Comparison of ENCODE assay signal across 16 cellular contexts in genomic region chr9:135136991-135137390, GRCh38. TPM values are rescaled to one million over a fixed set of nuclear protein-coding genes. Genes with fewer than 3 reads are reported as not detected.
DNase-seq lines count a peak whose midpoint lies in the region; TF ChIP-seq lines count a peak whose summit lies in the region.
"Had no signal": no experiment of that assay in that cellular context is flagged by ENCODE, and none has a peak within 500 bp of the region (broad histone marks: within the 10 kb centered on the region; RNA-seq: fewer than 3 reads in every experiment).

No MANE protein-coding gene starts in this region.

- H2BK5ac ChIP-seq in neuronal stem cell (ENCODE audit: low read length): no peak overlapping the region

- 33 to 59% methylated on average over 5 to 9 of the region's 9 CpGs for WGBS in endodermal cell (ENCODE audit: insufficient coverage in 1 of 2, insufficient read length in 1 of 2), 2 experiments
- WGBS in neuronal stem cell (ENCODE audit: extremely low coverage in 2 of 2, insufficient read length in 2 of 2, insufficient replicate concordance in 1 of 2), 2 donors: no CpG with 5 or more reads among the region's 9 CpGs

- H3K14ac ChIP-seq in neuronal stem cell (ENCODE audit: low read length): no peak overlapping the region

- H3K4me2 ChIP-seq in neuronal stem cell (ENCODE audit: insufficient read depth, low read length, poor library complexity, severe bottlenecking): peak overlapping the region; percentile 26

- H3K4ac ChIP-seq in neuronal stem cell (ENCODE audit: low read length): no peak overlapping the region

- no peak overlapping the region for H3K23ac ChIP-seq in neuronal stem cell (ENCODE audit: low read depth, low read length, poor library complexity)

- peaks cover 32% of the 10 kb centered on the region for H3K4me1 ChIP-seq in SJSA1 (replicated peaks)
- peaks cover 2% of the 10 kb centered on the region for H3K4me1 ChIP-seq in endodermal cell (ENCODE audit: control insufficient read depth, insufficient read depth, low read length)
- H3K4me1 ChIP-seq in neuronal stem cell (ENCODE audit: control insufficient read depth in 2 of 2, insufficient read depth in 1 of 2, low read depth in 1 of 2, low read length in 2 of 2): peaks cover 10 to 21% of the 10 kb centered on the region in 2 donors

- H3K4me3 Mint-ChIP-seq in endodermal cell: peak overlapping the region; percentile 1

- no peak overlapping the region for H4K91ac ChIP-seq in neuronal stem cell (ENCODE audit: low read depth, low read length, poor library complexity)

- H3K4me3 ChIP-seq in SJSA1 (no peak overlapping the region), endodermal cell (ENCODE audit: low read length) (no peak overlapping the region), neuronal stem cell (ENCODE audit: low read length in 2 of 2) (no peak overlapping the region)
- H3K4me3 ChIP-seq: GM12878 had no signal

- H3K36me3 ChIP-seq in SJSA1: no peaks in the 10 kb centered on the region
- no peaks in the 10 kb centered on the region for H3K36me3 ChIP-seq in endodermal cell (ENCODE audit: control insufficient read depth, insufficient read depth, low read length)
- no peaks in the 10 kb centered on the region for H3K36me3 ChIP-seq in neuronal stem cell (replicated peaks in 1 of 2; ENCODE audit: control insufficient read depth in 2 of 2, insufficient read depth in 2 of 2, low read length in 2 of 2)

- no peaks in the 10 kb centered on the region for H3K27me3 ChIP-seq in SJSA1 (replicated peaks)
- H3K27me3 ChIP-seq in endodermal cell (ENCODE audit: control insufficient read depth, insufficient read depth, low read length, poor library complexity, severe bottlenecking): no peaks in the 10 kb centered on the region
- no peaks in the 10 kb centered on the region for H3K27me3 ChIP-seq in neuronal stem cell (ENCODE audit: control insufficient read depth in 3 of 3, insufficient read depth in 3 of 3, low read depth in 1 of 3, low read length in 3 of 3)

- H3K9me3 Mint-ChIP-seq in endodermal cell: peaks cover 27% of the 10 kb centered on the region

- H2AK5ac ChIP-seq in neuronal stem cell (ENCODE audit: low read depth, low read length): no peak overlapping the region

- no peak overlapping the region for H4K8ac ChIP-seq in neuronal stem cell (ENCODE audit: low read depth, low read length)

- H3K18ac ChIP-seq in neuronal stem cell (ENCODE audit: low read length): no peak overlapping the region

- no peak for TF ChIP-seq CTCF in endodermal cell (conservative IDR thresholded peaks at IDR 0.05)

- H2BK12ac ChIP-seq in neuronal stem cell (ENCODE audit: low read length): no peak overlapping the region

- H3K9me3 ChIP-seq in SJSA1 (replicated peaks) (peaks cover 15% of the 10 kb centered on the region), endodermal cell (ENCODE audit: control insufficient read depth, low read length) (peaks cover 24% of the 10 kb centered on the region), neuronal stem cell (replicated peaks in 1 of 2; ENCODE audit: control insufficient read depth in 2 of 2, insufficient read depth in 1 of 2, low read depth in 1 of 2, low read length in 2 of 2) (peaks cover 0 to 20% of the 10 kb centered on the region in 2 donors)

- no peaks in the 10 kb centered on the region for H3K36me3 Mint-ChIP-seq in endodermal cell (ENCODE audit: low read depth)

- peaks cover 1% of the 10 kb centered on the region for H3K27me3 Mint-ChIP-seq in endodermal cell (ENCODE audit: insufficient read depth)

- H2AFZ ChIP-seq in neuronal stem cell (ENCODE audit: low read length): no peak overlapping the region

- H2BK120ac ChIP-seq in neuronal stem cell (ENCODE audit: low read depth, low read length): no peak overlapping the region

- H3K79me1 ChIP-seq in neuronal stem cell (ENCODE audit: low read depth, low read length): peaks cover 2% of the 10 kb centered on the region

- peak; percentile 40 for DNase-seq in NCI-H1694 treated with DMSO at 0.1 percent for 48 hours (lab: John Stamatoyannopoulos, UW)
- DNase-seq in NCI-H1694 (lab: John Stamatoyannopoulos, UW): no peak
- no peak for DNase-seq in SJSA1 (ENCODE audit: low read depth in 1 of 2, low spot score in 2 of 2)
- no peak for DNase-seq in endodermal cell
- peak; percentile 40 for DNase-seq in neuronal stem cell (ENCODE audit: low spot score)
- no peak for DNase-seq in DMS153 treated with DMSO at 0.1 percent for 48 hours (lab: John Stamatoyannopoulos, UW; ENCODE audit: unreplicated experiment)
- no peak for DNase-seq in iPS-NIHi7 (ENCODE audit: extremely low spot score)
- no peak for DNase-seq in cerebellar cortex (ENCODE audit: low spot score)
- DNase-seq: COR-L47, DMS53, HCEC 1CT, KG1, NCI-H187 treated with DMSO at 0.1 percent for 48 hours had no signal

- no peak overlapping the region for H3K9ac ChIP-seq in endodermal cell (ENCODE audit: extremely low read depth, low read length, poor library complexity, severe bottlenecking)
- H3K9ac ChIP-seq in neuronal stem cell (ENCODE audit: low read depth, low read length, poor library complexity): no peak overlapping the region

- H2BK15ac ChIP-seq in neuronal stem cell (ENCODE audit: low read length): no peak overlapping the region

- H3K4me1 Mint-ChIP-seq in endodermal cell: peaks cover 21% of the 10 kb centered on the region

- peak overlapping the region; percentile 77 for H3K27ac Mint-ChIP-seq in endodermal cell

- H3K27ac ChIP-seq in SJSA1 (peak overlapping the region; percentile 64), endodermal cell (ENCODE audit: low read depth, low read length) (peak overlapping the region; percentile 66), neuronal stem cell (replicated peaks; ENCODE audit: low read length) (peak overlapping the region; percentile 49)
- H3K27ac ChIP-seq: 22Rv1 had no signal

RNA-seq across cellular contexts. Expression of gene OLFM1, which starts 49.5 kb away (rescaled TPM):
- total RNA-seq in SJSA1 (2014; rRNA removed; shearing (Covaris generic)): 23.4 and 35.0 TPM in 2 replicates
- total RNA-seq in endodermal cell: 10 to 100 TPM; 11.0 to 23.2 TPM
- 55.6 TPM for polyA plus RNA-seq in endodermal cell (2013, experiment 1 of 2)
- 51.7 TPM for polyA plus RNA-seq in endodermal cell (2013, experiment 2 of 2)
- 5.8 TPM for polyA plus RNA-seq in neuronal stem cell (2013, experiment 1 of 2)
- polyA plus RNA-seq in neuronal stem cell (2013, experiment 2 of 2): 5.8 TPM
- total RNA-seq: GM12878, MCF 10A had no signal
- polyA plus RNA-seq: GM12878 had no signal

Comparison
In these comparisons a context has a peak if more than half of its experiments do, and no peak if none do; other contexts are left out.
1. DNase-seq: peak in NCI-H1694 treated with DMSO at 0.1 percent for 48 hours (single experiment) and neuronal stem cell (single experiment); none in NCI-H1694 (single experiment), SJSA1 (0 of 2), endodermal cell (single experiment), DMS153 treated with DMSO at 0.1 percent for 48 hours (single experiment), iPS-NIHi7 (single experiment) and cerebellar cortex (single experiment).
2. Peak in every context shown above with its lines, with median percentiles within 50 percentile points of each other: H3K27ac ChIP-seq.